Comparison of ENCODE assay signal across 11 cellular contexts in genomic region chr5:1226839-1227238, GRCh38. TPM values are rescaled to one million over a fixed set of nuclear protein-coding genes. Genes with fewer than 3 reads are reported as not detected.
"Had no signal": no experiment of that assay in that cellular context is flagged by ENCODE, and none has a peak within 500 bp of the region (broad histone marks: within the 10 kb centered on the region; RNA-seq: fewer than 3 reads in every experiment).

No MANE protein-coding gene starts in this region.

- H3K4me3 ChIP-seq: GM23248, HAP-1 had no signal

- H2AFZ ChIP-seq: GM23248 had no signal

- H3K4me1 ChIP-seq: HAP-1 had no signal

- H3K9ac ChIP-seq: GM23248 had no signal

- H3K36me3 ChIP-seq: HAP-1 had no signal

- H3K4me3 Mint-ChIP-seq: HFFc6 had no signal

- ATAC-seq: HCT116 had no signal

- H3K27ac ChIP-seq: GM23248, HL-60 had no signal

- H3K27ac Mint-ChIP-seq: HFFc6 had no signal

- DNase-seq: GM23248, GOT3, H7, HFFc6, IMR-90, KBM-7 had no signal

- H3K9me3 ChIP-seq: HAP-1 had no signal

RNA-seq across cellular contexts. Expression of gene SLC6A18, which starts 1.7 kb away (rescaled TPM):
- total RNA-seq: GM23248, H4, H7, HFFc6, HT1080, IMR-90 had no signal
- polyA plus RNA-seq: GM23248, IMR-90 had no signal

RNA-seq across cellular contexts. Expression of gene SLC6A19, which starts 25.4 kb away (rescaled TPM):
- total RNA-seq: GM23248, H4, HFFc6, HT1080, IMR-90 had no signal
- polyA plus RNA-seq: GM23248, IMR-90 had no signal
